In genomic region chr14:69675877-69676416, GRCh38 we compare ENCODE assay signal across 8 cellular contexts.
DNase-seq lines count a peak whose midpoint lies in the region; ATAC-seq and TF ChIP-seq lines count a peak whose summit lies in the region.

No MANE protein-coding gene starts in this region.

- H3K79me2 ChIP-seq in osteoblast (ENCODE audit: insufficient read depth, low read length), result peaks cover 66% of the 10 kb centered on the region

- H4K20me1 ChIP-seq in osteoblast (ENCODE audit: insufficient read depth, low read length), result peaks cover 53% of the 10 kb centered on the region

- H3K4me1 ChIP-seq in osteoblast (ENCODE audit: insufficient read depth, low read length), result peaks cover 30% of the 10 kb centered on the region

- TF ChIP-seq CTCF in GM13976 (IDR thresholded peaks at IDR 0.05; ENCODE audit: borderline replicate concordance, control extremely low read depth, extremely low read depth, insufficient read depth, missing control alignments), result no peak
- TF ChIP-seq CTCF in osteoblast (IDR thresholded peaks at IDR 0.05; ENCODE audit: extremely low read depth, low read depth, low read length), result no peak
- TF ChIP-seq CTCF in foreskin fibroblast (IDR thresholded peaks at IDR 0.05; ENCODE audit: low read depth, low read length), result no peak

- in situ Hi-C loops in GM13976 (cut with MboI; ENCODE audit: low sequenced_read_pairs, unreplicated experiment), result no loop called here

- ATAC-seq in GM19351 (IDR thresholded peaks at IDR 0.05; ENCODE audit: unreplicated experiment) (peak; percentile 85), HG02981 (IDR thresholded peaks at IDR 0.05; ENCODE audit: unreplicated experiment) (peak; percentile 69)

- H3K27ac ChIP-seq in osteoblast (ENCODE audit: low read depth, low read length), result no peak overlapping the region

- no peak overlapping the region for H3K4me2 ChIP-seq in osteoblast (ENCODE audit: insufficient read depth, low read length)

- no peaks in the 10 kb centered on the region for H3K27me3 ChIP-seq in osteoblast (ENCODE audit: insufficient read depth, low read length)

- no peaks in the 10 kb centered on the region for H3K9me3 ChIP-seq in osteoblast (ENCODE audit: low read depth, low read length)

- H2AFZ ChIP-seq in osteoblast (ENCODE audit: low read length), result no peak overlapping the region

- DNase-seq in GM13976 (ENCODE audit: low spot score) (peak; percentile 72), Kasumi-1 (lab: John Stamatoyannopoulos, UW) (no peak), osteoblast (ENCODE audit: insufficient read length, low spot score, missing footprints) (no peak), foreskin fibroblast (no peak), AG08395 (ENCODE audit: low spot score) (no peak)
- DNase-seq in activated naive CD4-positive, alpha-beta T cell treated with anti-CD3 and anti-CD28 coated beads, Interleukin-2, amount 50 U/mL, for 16 hours, result peak; percentile 29

- no peak overlapping the region for H3K4me3 ChIP-seq in osteoblast (ENCODE audit: insufficient read depth, low read length)
- H3K4me3 ChIP-seq in foreskin fibroblast (ENCODE audit: low read depth in 1 of 2, low read length in 2 of 2), result no peak overlapping the region

- H3K36me3 ChIP-seq in osteoblast (ENCODE audit: insufficient read depth, low read length), result no peaks in the 10 kb centered on the region

Comparison
In these comparisons a context has a peak if more than half of its experiments do, and no peak if none do; other contexts are left out.
1. DNase-seq: peak in GM13976 (single experiment) and activated naive CD4-positive, alpha-beta T cell treated with anti-CD3 and anti-CD28 coated beads, Interleukin-2, amount 50 U/mL, for 16 hours (single experiment); none in Kasumi-1 (0 of 2), osteoblast (single experiment), foreskin fibroblast (0 of 2) and AG08395 (single experiment).